ENCODE assay signal across 25 cellular contexts in genomic region chr5:881551-881935, GRCh38. TPM values are rescaled to one million over a fixed set of nuclear protein-coding genes. Genes with fewer than 3 reads are reported as not detected.
DNase-seq lines count a peak whose midpoint lies in the region; ATAC-seq and TF ChIP-seq lines count a peak whose summit lies in the region.
"Had no signal": no experiment of that assay in that cellular context is flagged by ENCODE, and none has a peak within 500 bp of the region (broad histone marks: within the 10 kb centered on the region; RNA-seq: fewer than 3 reads in every experiment).

No MANE protein-coding gene starts in this region.

- no peak overlapping the region for H2AFZ ChIP-seq in neural progenitor cell (replicated peaks)

- H3K36me3 ChIP-seq in neural progenitor cell: peaks cover 6% of the 10 kb centered on the region

- ATAC-seq in activated T-cell treated with anti-CD3 and anti-CD28 coated beads, Interleukin-2, amount 50 U/mL, for 4 hours: no peak
- ATAC-seq in central memory CD8-positive, alpha-beta T cell (replicated peaks; ENCODE audit: extremely low read depth, poor library complexity, severe bottlenecking): no peak
- ATAC-seq in stimulated activated effector memory CD8-positive, alpha-beta T cell treated with anti-CD3 and anti-CD28 coated beads, Interleukin-12 subunit alpha, Interleukin-12 subunit beta, amount 100 ng/mL, for 72 hours: no peak
- ATAC-seq: CD8-positive, alpha-beta T cell; PC-3 had no signal

- peaks cover 4% of the 10 kb centered on the region for H3F3A ChIP-seq in neural progenitor cell (ENCODE audit: low read depth)

- H3K27me3 Mint-ChIP-seq in activated T-cell treated with anti-CD3 and anti-CD28 coated beads, Interleukin-2, amount 50 U/mL, for 24 hours: no peaks in the 10 kb centered on the region
- H3K27me3 Mint-ChIP-seq in activated T-cell treated with anti-CD3 and anti-CD28 coated beads, Interleukin-2, amount 50 U/mL, for 4 hours (ENCODE audit: low read depth): no peaks in the 10 kb centered on the region
- no peaks in the 10 kb centered on the region for H3K27me3 Mint-ChIP-seq in central memory CD8-positive, alpha-beta T cell
- peaks cover 2% of the 10 kb centered on the region for H3K27me3 Mint-ChIP-seq in neural progenitor cell (ENCODE audit: insufficient read depth, low read depth)

- peak overlapping the region; percentile 66 for H3K27ac Mint-ChIP-seq in activated T-cell treated with anti-CD3 and anti-CD28 coated beads, Interleukin-2, amount 50 U/mL, for 24 hours
- H3K27ac Mint-ChIP-seq in central memory CD8-positive, alpha-beta T cell (ENCODE audit: low read depth): peak overlapping the region; percentile 96
- no peak overlapping the region for H3K27ac Mint-ChIP-seq in neural progenitor cell
- H3K27ac Mint-ChIP-seq in stimulated activated effector memory CD8-positive, alpha-beta T cell treated with anti-CD3 and anti-CD28 coated beads, Interleukin-12 subunit alpha, Interleukin-12 subunit beta, amount 100 ng/mL, for 72 hours: peak overlapping the region; percentile 99
- H3K27ac Mint-ChIP-seq: HFFc6 had no signal

- H3K4me1 Mint-ChIP-seq in activated T-cell treated with anti-CD3 and anti-CD28 coated beads, Interleukin-2, amount 50 U/mL, for 24 hours (ENCODE audit: low read depth): peaks cover 20% of the 10 kb centered on the region
- peaks cover 18% of the 10 kb centered on the region for H3K4me1 Mint-ChIP-seq in activated T-cell treated with anti-CD3 and anti-CD28 coated beads, Interleukin-2, amount 50 U/mL, for 4 hours (ENCODE audit: low read depth)
- H3K4me1 Mint-ChIP-seq in central memory CD8-positive, alpha-beta T cell: peaks cover 31% of the 10 kb centered on the region
- H3K4me1 Mint-ChIP-seq in neural progenitor cell: no peaks in the 10 kb centered on the region
- peaks cover 29% of the 10 kb centered on the region for H3K4me1 Mint-ChIP-seq in stimulated activated effector memory CD8-positive, alpha-beta T cell treated with anti-CD3 and anti-CD28 coated beads, Interleukin-12 subunit alpha, Interleukin-12 subunit beta, amount 100 ng/mL, for 72 hours

- no peak overlapping the region for H3K4me3 Mint-ChIP-seq in activated T-cell treated with anti-CD3 and anti-CD28 coated beads, Interleukin-2, amount 50 U/mL, for 24 hours
- no peak overlapping the region for H3K4me3 Mint-ChIP-seq in activated T-cell treated with anti-CD3 and anti-CD28 coated beads, Interleukin-2, amount 50 U/mL, for 4 hours
- H3K4me3 Mint-ChIP-seq in central memory CD8-positive, alpha-beta T cell: peak overlapping the region; percentile 66
- H3K4me3 Mint-ChIP-seq in neural progenitor cell: peak overlapping the region; percentile 50
- H3K4me3 Mint-ChIP-seq in stimulated activated effector memory CD8-positive, alpha-beta T cell treated with anti-CD3 and anti-CD28 coated beads, Interleukin-12 subunit alpha, Interleukin-12 subunit beta, amount 100 ng/mL, for 72 hours: no peak overlapping the region
- H3K4me3 Mint-ChIP-seq: CD8-positive, alpha-beta T cell; HFFc6 had no signal

- H3K27ac ChIP-seq in neural progenitor cell: no peak overlapping the region
- H3K27ac ChIP-seq: BLaER1, SJSA1 had no signal

- no peak for TF ChIP-seq CTCF in neural progenitor cell (IDR thresholded peaks at IDR 0.05)

- H3K9me3 Mint-ChIP-seq in activated T-cell treated with anti-CD3 and anti-CD28 coated beads, Interleukin-2, amount 50 U/mL, for 24 hours: peaks cover 15% of the 10 kb centered on the region
- H3K9me3 Mint-ChIP-seq in activated T-cell treated with anti-CD3 and anti-CD28 coated beads, Interleukin-2, amount 50 U/mL, for 4 hours: peaks cover 12% of the 10 kb centered on the region
- H3K9me3 Mint-ChIP-seq in central memory CD8-positive, alpha-beta T cell: peaks cover 14% of the 10 kb centered on the region
- H3K9me3 Mint-ChIP-seq in neural progenitor cell: no peaks in the 10 kb centered on the region
- peaks cover 8% of the 10 kb centered on the region for H3K9me3 Mint-ChIP-seq in stimulated activated effector memory CD8-positive, alpha-beta T cell treated with anti-CD3 and anti-CD28 coated beads, Interleukin-12 subunit alpha, Interleukin-12 subunit beta, amount 100 ng/mL, for 72 hours
- H3K9me3 Mint-ChIP-seq: HFFc6 had no signal

- H3K4me1 ChIP-seq in neural progenitor cell: no peaks in the 10 kb centered on the region
- H3K4me1 ChIP-seq: BLaER1, Caco-2, HAP-1, SJSA1 had no signal

- H4K20me1 ChIP-seq in neural progenitor cell (ENCODE audit: low read depth): peaks cover 8% of the 10 kb centered on the region

- no peak for DNase-seq in activated T-cell treated with anti-CD3 and anti-CD28 coated beads, Interleukin-2, amount 50 U/mL, for 24 hours
- no peak for DNase-seq in activated T-cell treated with anti-CD3 and anti-CD28 coated beads, Interleukin-2, amount 50 U/mL, for 4 hours
- no peak for DNase-seq in central memory CD8-positive, alpha-beta T cell (ENCODE audit: low spot score in 2 of 2)
- DNase-seq in neural progenitor cell (ENCODE audit: low spot score): no peak
- DNase-seq in stimulated activated effector memory CD8-positive, alpha-beta T cell treated with anti-CD3 and anti-CD28 coated beads, Interleukin-12 subunit alpha, Interleukin-12 subunit beta, amount 100 ng/mL, for 72 hours (ENCODE audit: low spot score in 2 of 2): no peak
- DNase-seq in NOMO-1 treated with DMSO at 0.1 percent for 48 hours (lab: John Stamatoyannopoulos, UW; ENCODE audit: unreplicated experiment): no peak
- DNase-seq in NCI-H69 (lab: John Stamatoyannopoulos, UW): no peak
- no peak for DNase-seq in NCI-H345 (lab: John Stamatoyannopoulos, UW)
- DNase-seq: Caco-2; CD8-positive, alpha-beta T cell; GDM1; GOT3; HFFc6; KBM-7; NCI-H1105; NCI-H1436 treated with DMSO at 0.1 percent for 48 hours; NCI-H187 treated with DMSO at 0.1 percent for 48 hours; NCI-H2171 treated with DMSO at 0.1 percent for 48 hours; NCI-H524; NCI-H774; PC-3; Right ventricle myocardium superior had no signal

- no peak overlapping the region for H3K4me3 ChIP-seq in neural progenitor cell
- H3K4me3 ChIP-seq: BLaER1, HAP-1, SJSA1 had no signal

- H3K4me2 ChIP-seq in neural progenitor cell: no peak overlapping the region
- H3K4me2 ChIP-seq: BLaER1 had no signal

- no peaks in the 10 kb centered on the region for H3K27me3 ChIP-seq in neural progenitor cell
- H3K27me3 ChIP-seq: BLaER1, SJSA1 had no signal

- H3K36me3 Mint-ChIP-seq in activated T-cell treated with anti-CD3 and anti-CD28 coated beads, Interleukin-2, amount 50 U/mL, for 24 hours (ENCODE audit: low read depth): peaks cover 82% of the 10 kb centered on the region
- H3K36me3 Mint-ChIP-seq in activated T-cell treated with anti-CD3 and anti-CD28 coated beads, Interleukin-2, amount 50 U/mL, for 4 hours (ENCODE audit: insufficient read depth): peaks cover 41% of the 10 kb centered on the region
- H3K36me3 Mint-ChIP-seq in central memory CD8-positive, alpha-beta T cell (ENCODE audit: insufficient read depth): peaks cover 49% of the 10 kb centered on the region
- H3K36me3 Mint-ChIP-seq in neural progenitor cell: peaks cover 40% of the 10 kb centered on the region
- peaks cover 79% of the 10 kb centered on the region for H3K36me3 Mint-ChIP-seq in stimulated activated effector memory CD8-positive, alpha-beta T cell treated with anti-CD3 and anti-CD28 coated beads, Interleukin-12 subunit alpha, Interleukin-12 subunit beta, amount 100 ng/mL, for 72 hours

- H3K9me3 ChIP-seq in neural progenitor cell (ENCODE audit: low read depth): no peaks in the 10 kb centered on the region
- H3K9me3 ChIP-seq: Caco-2, HAP-1, SJSA1 had no signal

- H3K9ac ChIP-seq in neural progenitor cell: no peak overlapping the region
- H3K9ac ChIP-seq: BLaER1 had no signal

- peaks cover 36% of the 10 kb centered on the region for H3K79me2 ChIP-seq in neural progenitor cell (ENCODE audit: low read depth)

RNA-seq across cellular contexts. Expression of gene BRD9, which starts 11.1 kb away (rescaled TPM):
- 10 to 100 TPM; 60.9 to 67.7 (median 64.6) TPM for total RNA-seq in activated T-cell treated with anti-CD3 and anti-CD28 coated beads, Interleukin-2, amount 50 U/mL, for 4 hours
- total RNA-seq in neural progenitor cell (ENCODE audit: low replicate concordance): 37.5 and 45.1 TPM in 2 replicates

RNA-seq across cellular contexts. Expression of gene TRIP13, which starts 11.1 kb away (rescaled TPM):
- 10 to 100 TPM; 11.2 to 21.5 (median 18.5) TPM for total RNA-seq in activated T-cell treated with anti-CD3 and anti-CD28 coated beads, Interleukin-2, amount 50 U/mL, for 4 hours
- total RNA-seq in neural progenitor cell (ENCODE audit: low replicate concordance): 32.3 and 32.6 TPM in 2 replicates

RNA-seq across cellular contexts. Expression of gene ZDHHC11, which starts 30.8 kb away (rescaled TPM):
- total RNA-seq in activated T-cell treated with anti-CD3 and anti-CD28 coated beads, Interleukin-2, amount 50 U/mL, for 4 hours: 1 to 10 TPM; 6.0 to 7.0 (median 6.2) TPM
- total RNA-seq in neural progenitor cell (ENCODE audit: low replicate concordance): 0.92 and 9.5 TPM in 2 replicates

Comparison
In these comparisons a context has a peak if more than half of its experiments do, and no peak if none do; other contexts are left out.
1. H3K4me3 Mint-ChIP-seq: peak in central memory CD8-positive, alpha-beta T cell (single experiment) and neural progenitor cell (single experiment); none in activated T-cell treated with anti-CD3 and anti-CD28 coated beads, Interleukin-2, amount 50 U/mL, for 24 hours (single experiment), activated T-cell treated with anti-CD3 and anti-CD28 coated beads, Interleukin-2, amount 50 U/mL, for 4 hours (single experiment) and stimulated activated effector memory CD8-positive, alpha-beta T cell treated with anti-CD3 and anti-CD28 coated beads, Interleukin-12 subunit alpha, Interleukin-12 subunit beta, amount 100 ng/mL, for 72 hours (single experiment).